1 cellular context compared by ENCODE assay signal in the genomic region with DNA sequence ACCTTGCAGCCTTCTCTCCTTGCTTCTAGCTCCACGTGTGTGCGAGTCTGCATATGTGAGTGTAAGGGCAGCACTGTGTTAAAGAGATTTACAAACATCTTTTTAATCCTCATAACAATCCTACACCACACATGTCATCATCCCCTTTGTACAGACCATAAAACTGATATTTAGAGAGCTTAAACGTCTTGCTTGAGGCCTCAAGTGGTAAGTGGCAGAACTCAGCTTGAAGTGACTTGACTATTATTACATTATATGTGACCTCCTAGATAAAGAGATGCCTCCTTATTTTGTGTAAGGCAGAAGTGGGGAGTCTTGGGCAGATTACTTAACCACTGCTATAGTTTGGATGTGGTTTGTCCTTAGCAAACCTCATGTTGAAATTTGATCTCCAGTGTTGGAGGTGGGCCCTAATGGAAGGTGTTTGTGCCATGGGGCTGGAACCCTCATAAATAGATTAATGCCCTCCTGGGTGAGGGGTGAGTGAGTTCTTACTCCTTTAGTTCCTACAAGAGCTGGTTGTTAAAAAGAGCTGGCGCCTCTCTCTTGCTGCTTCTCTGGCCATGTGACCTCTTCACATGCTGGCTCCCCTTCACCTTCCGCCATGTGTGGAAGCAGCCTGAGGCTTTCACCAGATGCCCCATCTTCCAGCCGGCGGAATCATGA.
TF ChIP-seq lines count a peak whose summit lies in the region.

No MANE protein-coding gene starts in this region.

TF ChIP-seq in GM23338, 12 proteins besides CTCF, POLR2A, EP300 and RAD21 (continued from another document):
- TF ChIP-seq, protein P1, sequence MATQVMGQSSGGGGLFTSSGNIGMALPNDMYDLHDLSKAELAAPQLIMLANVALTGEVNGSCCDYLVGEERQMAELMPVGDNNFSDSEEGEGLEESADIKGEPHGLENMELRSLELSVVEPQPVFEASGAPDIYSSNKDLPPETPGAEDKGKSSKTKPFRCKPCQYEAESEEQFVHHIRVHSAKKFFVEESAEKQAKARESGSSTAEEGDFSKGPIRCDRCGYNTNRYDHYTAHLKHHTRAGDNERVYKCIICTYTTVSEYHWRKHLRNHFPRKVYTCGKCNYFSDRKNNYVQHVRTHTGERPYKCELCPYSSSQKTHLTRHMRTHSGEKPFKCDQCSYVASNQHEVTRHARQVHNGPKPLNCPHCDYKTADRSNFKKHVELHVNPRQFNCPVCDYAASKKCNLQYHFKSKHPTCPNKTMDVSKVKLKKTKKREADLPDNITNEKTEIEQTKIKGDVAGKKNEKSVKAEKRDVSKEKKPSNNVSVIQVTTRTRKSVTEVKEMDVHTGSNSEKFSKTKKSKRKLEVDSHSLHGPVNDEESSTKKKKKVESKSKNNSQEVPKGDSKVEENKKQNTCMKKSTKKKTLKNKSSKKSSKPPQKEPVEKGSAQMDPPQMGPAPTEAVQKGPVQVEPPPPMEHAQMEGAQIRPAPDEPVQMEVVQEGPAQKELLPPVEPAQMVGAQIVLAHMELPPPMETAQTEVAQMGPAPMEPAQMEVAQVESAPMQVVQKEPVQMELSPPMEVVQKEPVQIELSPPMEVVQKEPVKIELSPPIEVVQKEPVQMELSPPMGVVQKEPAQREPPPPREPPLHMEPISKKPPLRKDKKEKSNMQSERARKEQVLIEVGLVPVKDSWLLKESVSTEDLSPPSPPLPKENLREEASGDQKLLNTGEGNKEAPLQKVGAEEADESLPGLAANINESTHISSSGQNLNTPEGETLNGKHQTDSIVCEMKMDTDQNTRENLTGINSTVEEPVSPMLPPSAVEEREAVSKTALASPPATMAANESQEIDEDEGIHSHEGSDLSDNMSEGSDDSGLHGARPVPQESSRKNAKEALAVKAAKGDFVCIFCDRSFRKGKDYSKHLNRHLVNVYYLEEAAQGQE (IDR thresholded peaks at IDR 0.05; ENCODE audit: unreplicated experiment): no peak
- TF ChIP-seq POLR2AphosphoS5 (IDR thresholded peaks at IDR 0.05; ENCODE audit: low read depth): no peak
- no peak for TF ChIP-seq ZNF331 (CRISPR knock-in tag; IDR thresholded peaks at IDR 0.05; ENCODE audit: low read depth)
- no peak for TF ChIP-seq CREB1 (CRISPR knock-in tag; IDR thresholded peaks at IDR 0.05; ENCODE audit: low read depth)
- no peak for TF ChIP-seq EZH2phosphoT487 (IDR thresholded peaks at IDR 0.05; ENCODE audit: unreplicated experiment)
- no peak for TF ChIP-seq STAT1 (IDR thresholded peaks at IDR 0.05; ENCODE audit: unreplicated experiment)
- no peak for TF ChIP-seq NANOG (IDR thresholded peaks at IDR 0.05; ENCODE audit: borderline replicate concordance)
- no peak for TF ChIP-seq EZH2 (IDR thresholded peaks at IDR 0.05; ENCODE audit: low read depth, unreplicated experiment)
- TF ChIP-seq, protein P2, sequence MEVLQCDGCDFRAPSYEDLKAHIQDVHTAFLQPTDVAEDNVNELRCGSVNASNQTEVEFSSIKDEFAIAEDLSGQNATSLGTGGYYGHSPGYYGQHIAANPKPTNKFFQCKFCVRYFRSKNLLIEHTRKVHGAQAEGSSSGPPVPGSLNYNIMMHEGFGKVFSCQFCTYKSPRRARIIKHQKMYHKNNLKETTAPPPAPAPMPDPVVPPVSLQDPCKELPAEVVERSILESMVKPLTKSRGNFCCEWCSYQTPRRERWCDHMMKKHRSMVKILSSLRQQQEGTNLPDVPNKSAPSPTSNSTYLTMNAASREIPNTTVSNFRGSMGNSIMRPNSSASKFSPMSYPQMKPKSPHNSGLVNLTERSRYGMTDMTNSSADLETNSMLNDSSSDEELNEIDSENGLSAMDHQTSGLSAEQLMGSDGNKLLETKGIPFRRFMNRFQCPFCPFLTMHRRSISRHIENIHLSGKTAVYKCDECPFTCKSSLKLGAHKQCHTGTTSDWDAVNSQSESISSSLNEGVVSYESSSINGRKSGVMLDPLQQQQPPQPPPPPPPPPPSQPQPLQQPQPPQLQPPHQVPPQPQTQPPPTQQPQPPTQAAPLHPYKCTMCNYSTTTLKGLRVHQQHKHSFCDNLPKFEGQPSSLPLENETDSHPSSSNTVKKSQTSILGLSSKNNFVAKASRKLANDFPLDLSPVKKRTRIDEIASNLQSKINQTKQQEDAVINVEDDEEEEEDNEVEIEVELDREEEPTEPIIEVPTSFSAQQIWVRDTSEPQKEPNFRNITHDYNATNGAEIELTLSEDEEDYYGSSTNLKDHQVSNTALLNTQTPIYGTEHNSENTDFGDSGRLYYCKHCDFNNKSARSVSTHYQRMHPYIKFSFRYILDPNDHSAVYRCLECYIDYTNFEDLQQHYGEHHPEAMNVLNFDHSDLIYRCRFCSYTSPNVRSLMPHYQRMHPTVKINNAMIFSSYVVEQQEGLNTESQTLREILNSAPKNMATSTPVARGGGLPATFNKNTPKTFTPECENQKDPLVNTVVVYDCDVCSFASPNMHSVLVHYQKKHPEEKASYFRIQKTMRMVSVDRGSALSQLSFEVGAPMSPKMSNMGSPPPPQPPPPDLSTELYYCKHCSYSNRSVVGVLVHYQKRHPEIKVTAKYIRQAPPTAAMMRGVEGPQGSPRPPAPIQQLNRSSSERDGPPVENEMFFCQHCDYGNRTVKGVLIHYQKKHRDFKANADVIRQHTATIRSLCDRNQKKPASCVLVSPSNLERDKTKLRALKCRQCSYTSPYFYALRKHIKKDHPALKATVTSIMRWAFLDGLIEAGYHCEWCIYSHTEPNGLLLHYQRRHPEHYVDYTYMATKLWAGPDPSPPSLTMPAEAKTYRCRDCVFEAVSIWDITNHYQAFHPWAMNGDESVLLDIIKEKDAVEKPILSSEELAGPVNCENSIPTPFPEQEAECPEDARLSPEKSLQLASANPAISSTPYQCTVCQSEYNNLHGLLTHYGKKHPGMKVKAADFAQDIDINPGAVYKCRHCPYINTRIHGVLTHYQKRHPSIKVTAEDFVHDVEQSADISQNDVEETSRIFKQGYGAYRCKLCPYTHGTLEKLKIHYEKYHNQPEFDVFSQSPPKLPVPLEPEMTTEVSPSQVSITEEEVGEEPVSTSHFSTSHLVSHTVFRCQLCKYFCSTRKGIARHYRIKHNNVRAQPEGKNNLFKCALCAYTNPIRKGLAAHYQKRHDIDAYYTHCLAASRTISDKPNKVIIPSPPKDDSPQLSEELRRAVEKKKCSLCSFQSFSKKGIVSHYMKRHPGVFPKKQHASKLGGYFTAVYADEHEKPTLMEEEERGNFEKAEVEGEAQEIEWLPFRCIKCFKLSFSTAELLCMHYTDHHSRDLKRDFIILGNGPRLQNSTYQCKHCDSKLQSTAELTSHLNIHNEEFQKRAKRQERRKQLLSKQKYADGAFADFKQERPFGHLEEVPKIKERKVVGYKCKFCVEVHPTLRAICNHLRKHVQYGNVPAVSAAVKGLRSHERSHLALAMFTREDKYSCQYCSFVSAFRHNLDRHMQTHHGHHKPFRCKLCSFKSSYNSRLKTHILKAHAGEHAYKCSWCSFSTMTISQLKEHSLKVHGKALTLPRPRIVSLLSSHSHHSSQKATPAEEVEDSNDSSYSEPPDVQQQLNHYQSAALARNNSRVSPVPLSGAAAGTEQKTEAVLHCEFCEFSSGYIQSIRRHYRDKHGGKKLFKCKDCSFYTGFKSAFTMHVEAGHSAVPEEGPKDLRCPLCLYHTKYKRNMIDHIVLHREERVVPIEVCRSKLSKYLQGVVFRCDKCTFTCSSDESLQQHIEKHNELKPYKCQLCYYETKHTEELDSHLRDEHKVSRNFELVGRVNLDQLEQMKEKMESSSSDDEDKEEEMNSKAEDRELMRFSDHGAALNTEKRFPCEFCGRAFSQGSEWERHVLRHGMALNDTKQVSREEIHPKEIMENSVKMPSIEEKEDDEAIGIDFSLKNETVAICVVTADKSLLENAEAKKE (CRISPR knock-in tag; IDR thresholded peaks at IDR 0.05): no peak
- TF ChIP-seq, protein P3, sequence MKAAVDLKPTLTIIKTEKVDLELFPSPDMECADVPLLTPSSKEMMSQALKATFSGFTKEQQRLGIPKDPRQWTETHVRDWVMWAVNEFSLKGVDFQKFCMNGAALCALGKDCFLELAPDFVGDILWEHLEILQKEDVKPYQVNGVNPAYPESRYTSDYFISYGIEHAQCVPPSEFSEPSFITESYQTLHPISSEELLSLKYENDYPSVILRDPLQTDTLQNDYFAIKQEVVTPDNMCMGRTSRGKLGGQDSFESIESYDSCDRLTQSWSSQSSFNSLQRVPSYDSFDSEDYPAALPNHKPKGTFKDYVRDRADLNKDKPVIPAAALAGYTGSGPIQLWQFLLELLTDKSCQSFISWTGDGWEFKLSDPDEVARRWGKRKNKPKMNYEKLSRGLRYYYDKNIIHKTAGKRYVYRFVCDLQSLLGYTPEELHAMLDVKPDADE (IDR thresholded peaks at IDR 0.05): no peak
